ENCODE assay signal across 1 cellular context in the genomic region with DNA sequence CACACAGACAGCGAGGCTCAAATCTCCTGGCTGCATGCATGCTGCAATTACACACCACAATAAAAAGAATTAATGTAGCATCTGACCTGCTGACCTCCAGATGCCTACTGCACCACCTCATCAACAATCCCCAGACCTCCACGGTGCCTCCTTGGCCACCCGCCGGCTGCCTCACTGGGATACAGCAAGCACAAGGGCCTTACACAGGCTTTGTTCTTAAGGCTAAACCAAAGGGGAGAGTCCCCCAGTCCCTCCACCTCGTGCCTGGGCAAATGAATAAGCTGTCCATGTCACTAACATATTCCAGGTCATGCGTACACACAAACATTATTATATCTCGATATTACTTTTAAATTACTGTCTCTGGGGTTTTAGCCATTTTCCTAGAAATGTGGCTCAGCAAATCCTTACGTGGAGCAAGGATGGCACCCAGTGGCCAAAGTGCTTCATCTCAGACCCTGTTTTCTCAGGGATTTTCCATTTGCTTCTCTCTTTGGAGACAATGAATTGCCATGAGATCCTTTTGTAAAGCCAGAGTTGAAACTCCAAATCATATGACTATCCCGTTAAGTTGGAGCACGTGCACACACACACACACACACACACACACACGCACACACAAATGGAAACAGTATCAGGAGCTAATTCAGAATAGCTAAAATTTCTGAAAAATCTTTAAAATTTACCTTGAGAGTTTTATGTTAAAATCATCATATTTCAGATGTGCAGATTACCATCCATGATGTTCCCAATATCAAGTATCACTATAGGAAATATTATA.
TF ChIP-seq lines count a peak whose summit lies in the region.

No MANE protein-coding gene starts in this region.

TF ChIP-seq in K562, 482 proteins besides CTCF, POLR2A, EP300 and RAD21 (continued from another document):
- TF ChIP-seq JUND (IDR thresholded peaks at IDR 0.05; ENCODE audit: borderline replicate concordance, low read depth, low read length) (peak; percentile 50; the same call in 1 of the 2 replicates), JUND (tag; IDR thresholded peaks at IDR 0.05; ENCODE audit: borderline replicate concordance, low read depth, low read length) (peak; percentile 52; the same call in 1 of the 3 replicates), GABPA (tag; conservative IDR thresholded peaks at IDR 0.05; ENCODE audit: low read depth) (peak; percentile 23; the same call in 1 of the 2 replicates), ATF7 (IDR thresholded peaks at IDR 0.05) (peak; percentile 41; the same call in 1 of the 2 replicates), NRF1 (conservative IDR thresholded peaks at IDR 0.05 in 1 of 2, IDR thresholded peaks at IDR 0.05 in 1 of 2) (no peak), PTRF (tag; IDR thresholded peaks at IDR 0.05) (0 out of 2 replicates have a peak, but pooled peaks have one; percentile 11), ZFX (CRISPR knock-in tag; IDR thresholded peaks at IDR 0.05) (no peak), NFE2 (IDR thresholded peaks at IDR 0.05; ENCODE audit: low read depth) (peak; percentile 78), C11orf30 (IDR thresholded peaks at IDR 0.05; ENCODE audit: low read depth) (peak; percentile 33), TOE1 (IDR thresholded peaks at IDR 0.05; ENCODE audit: borderline replicate concordance) (peak; percentile 61; the same call in 1 of the 2 replicates), TOE1 (CRISPR knock-in tag; IDR thresholded peaks at IDR 0.05; ENCODE audit: borderline replicate concordance, low read depth) (no peak), ARID2 (IDR thresholded peaks at IDR 0.05) (peak; percentile 77), KLF13 (tag; IDR thresholded peaks at IDR 0.05; ENCODE audit: borderline replicate concordance, low read depth) (0 out of 2 replicates have a peak, but pooled peaks have one; percentile 19), NBN (IDR thresholded peaks at IDR 0.05; ENCODE audit: low read depth) (peak; percentile 36; the same call in 1 of the 2 replicates), TEAD4 (IDR thresholded peaks at IDR 0.05; ENCODE audit: low read length) (no peak), TEAD4 (CRISPR knock-in tag; IDR thresholded peaks at IDR 0.05; ENCODE audit: borderline replicate concordance) (no peak), ZNF253 (CRISPR knock-in tag; conservative IDR thresholded peaks at IDR 0.05) (no peak), DDX20 (tag; IDR thresholded peaks at IDR 0.05; ENCODE audit: low read depth) (no peak), BHLHE40 (IDR thresholded peaks at IDR 0.05; ENCODE audit: low read length) (peak; percentile 69; the same call in 1 of the 2 replicates)
- TF ChIP-seq, protein P1, sequence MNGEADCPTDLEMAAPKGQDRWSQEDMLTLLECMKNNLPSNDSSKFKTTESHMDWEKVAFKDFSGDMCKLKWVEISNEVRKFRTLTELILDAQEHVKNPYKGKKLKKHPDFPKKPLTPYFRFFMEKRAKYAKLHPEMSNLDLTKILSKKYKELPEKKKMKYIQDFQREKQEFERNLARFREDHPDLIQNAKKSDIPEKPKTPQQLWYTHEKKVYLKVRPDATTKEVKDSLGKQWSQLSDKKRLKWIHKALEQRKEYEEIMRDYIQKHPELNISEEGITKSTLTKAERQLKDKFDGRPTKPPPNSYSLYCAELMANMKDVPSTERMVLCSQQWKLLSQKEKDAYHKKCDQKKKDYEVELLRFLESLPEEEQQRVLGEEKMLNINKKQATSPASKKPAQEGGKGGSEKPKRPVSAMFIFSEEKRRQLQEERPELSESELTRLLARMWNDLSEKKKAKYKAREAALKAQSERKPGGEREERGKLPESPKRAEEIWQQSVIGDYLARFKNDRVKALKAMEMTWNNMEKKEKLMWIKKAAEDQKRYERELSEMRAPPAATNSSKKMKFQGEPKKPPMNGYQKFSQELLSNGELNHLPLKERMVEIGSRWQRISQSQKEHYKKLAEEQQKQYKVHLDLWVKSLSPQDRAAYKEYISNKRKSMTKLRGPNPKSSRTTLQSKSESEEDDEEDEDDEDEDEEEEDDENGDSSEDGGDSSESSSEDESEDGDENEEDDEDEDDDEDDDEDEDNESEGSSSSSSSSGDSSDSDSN (IDR thresholded peaks at IDR 0.05; ENCODE audit: borderline replicate concordance in 1 of 2, low read depth in 2 of 2, low read length in 2 of 2): no peak
- TF ChIP-seq, protein P2, sequence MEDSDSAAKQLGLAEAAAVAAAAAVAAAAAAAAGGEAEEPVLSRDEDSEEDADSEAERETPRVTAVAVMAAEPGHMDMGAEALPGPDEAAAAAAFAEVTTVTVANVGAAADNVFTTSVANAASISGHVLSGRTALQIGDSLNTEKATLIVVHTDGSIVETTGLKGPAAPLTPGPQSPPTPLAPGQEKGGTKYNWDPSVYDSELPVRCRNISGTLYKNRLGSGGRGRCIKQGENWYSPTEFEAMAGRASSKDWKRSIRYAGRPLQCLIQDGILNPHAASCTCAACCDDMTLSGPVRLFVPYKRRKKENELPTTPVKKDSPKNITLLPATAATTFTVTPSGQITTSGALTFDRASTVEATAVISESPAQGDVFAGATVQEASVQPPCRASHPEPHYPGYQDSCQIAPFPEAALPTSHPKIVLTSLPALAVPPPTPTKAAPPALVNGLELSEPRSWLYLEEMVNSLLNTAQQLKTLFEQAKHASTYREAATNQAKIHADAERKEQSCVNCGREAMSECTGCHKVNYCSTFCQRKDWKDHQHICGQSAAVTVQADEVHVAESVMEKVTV (CRISPR knock-in tag; IDR thresholded peaks at IDR 0.05): peak; percentile 96
